ENCODE assay signal across 28 cellular contexts in the genomic region with DNA sequence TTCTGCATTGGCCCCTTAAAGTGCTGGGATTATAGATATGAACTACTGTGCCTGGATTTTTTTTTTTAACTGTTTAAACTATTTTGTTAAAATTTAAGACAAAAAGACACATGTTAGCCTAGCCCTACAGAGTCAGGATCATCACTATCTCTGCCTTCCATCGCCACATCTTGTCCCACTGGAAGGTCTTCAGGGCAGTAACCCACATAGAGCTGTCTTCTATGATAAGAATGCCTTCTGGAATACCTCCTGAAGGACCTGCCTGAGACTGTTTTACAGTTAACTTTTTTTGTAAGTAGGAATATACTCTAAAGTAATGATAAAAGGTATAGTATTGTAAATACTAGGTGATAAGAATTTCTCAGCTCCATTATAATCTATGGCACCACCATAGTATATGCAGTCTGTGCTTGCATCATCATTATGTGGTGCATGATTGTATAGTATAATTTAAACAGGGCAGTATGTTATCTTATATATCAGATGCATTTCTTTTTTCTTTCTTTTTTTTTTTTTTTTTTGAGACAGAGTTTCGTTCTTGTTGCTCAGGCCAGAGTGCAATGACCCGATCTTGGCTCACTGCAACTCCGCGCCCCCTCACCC.
"Had no signal": no experiment of that assay in that cellular context is flagged by ENCODE, and none has a peak within 500 bp of the region (broad histone marks: within the 10 kb centered on the region; RNA-seq: fewer than 3 reads in every experiment).

No MANE protein-coding gene starts in this region.

- H3K4me3 ChIP-seq: dorsolateral prefrontal cortex, esophagus muscularis mucosa, gastroesophageal sphincter, heart left ventricle, hepatocyte, left lung, prostate gland, right atrium auricular region, smooth muscle cell, stomach, testis, tibial artery, upper lobe of left lung had no signal

- FAIRE-seq: colon, islet of Langerhans, urothelium cell line had no signal

- H3K4me1 ChIP-seq: prostate gland had no signal

- H3K4me2 ChIP-seq: hepatocyte, smooth muscle cell had no signal

- H2AFZ ChIP-seq: hepatocyte had no signal

- DNase-seq: dorsolateral prefrontal cortex; effector CD4-positive, alpha-beta T cell; endodermal cell; foreskin keratinocyte; heart left ventricle; left cardiac atrium; left lung; mesenchymal stem cell; nucleus accumbens; stimulated activated CD4-positive, alpha-beta T cell treated with anti-CD3 and anti-CD28 coated beads, Interleukin-12 subunit alpha, Interleukin-12 subunit beta, amount 100 ng/mL, for 4 hours; stimulated activated CD4-positive, alpha-beta T cell treated with anti-CD3 and anti-CD28 coated beads, Interleukin-1b, Interleukin-23, amount 100 ng/mL, for 48 hours; stimulated activated CD4-positive, alpha-beta T cell treated with anti-CD3 and anti-CD28 coated beads, Interleukin-4, amount 100 ng/mL, for 1 hour; stimulated activated CD8-positive, alpha-beta memory T cell treated with anti-CD3 and anti-CD28 coated beads, Interleukin-4, amount 100 ng/mL, for 48 hours; stimulated activated naive CD4-positive, alpha-beta T cell treated with Interleukin-2 at 50 U/mL for 16 hours; stomach; testis; tibial artery had no signal

- H3K27ac ChIP-seq: dorsolateral prefrontal cortex, epithelial cell of prostate, esophagus muscularis mucosa, foreskin keratinocyte, gastroesophageal sphincter, heart left ventricle, hepatocyte, left lung, prostate gland, right atrium auricular region, stomach, testis, tibial artery, upper lobe of left lung had no signal

- H3K27me3 ChIP-seq: dorsolateral prefrontal cortex, esophagus muscularis mucosa, foreskin keratinocyte, gastroesophageal sphincter, heart left ventricle, hepatocyte, left lung, right atrium auricular region, stomach, testis, tibial artery, upper lobe of left lung had no signal

- H3K9me3 ChIP-seq: esophagus muscularis mucosa, gastroesophageal sphincter, heart left ventricle, left lung, prostate gland, right atrium auricular region, stomach, testis, tibial artery, upper lobe of left lung had no signal

- H3K36me3 ChIP-seq: gastroesophageal sphincter, left lung, prostate gland had no signal
